In genomic region chr1:61050541-61051454, GRCh38 we compare ENCODE assay signal across 8 cellular contexts. TPM values are rescaled to one million over a fixed set of nuclear protein-coding genes. Genes with fewer than 3 reads are reported as not detected.
DNase-seq lines count a peak whose midpoint lies in the region; ATAC-seq and TF ChIP-seq lines count a peak whose summit lies in the region.

No MANE protein-coding gene starts in this region.

- H3K9ac ChIP-seq in MM.1S (ENCODE audit: low read length), result peak overlapping the region; percentile 74
- H3K9ac ChIP-seq in smooth muscle cell (ENCODE audit: low read depth), result peak overlapping the region; percentile 18

- no peaks in the 10 kb centered on the region for H3K9me3 Mint-ChIP-seq in activated CD4-positive, alpha-beta T cell treated with anti-CD3 and anti-CD28 coated beads, Interleukin-2, amount 10 ng/mL, durations not matched to agents 7 days and 5 days

- H3K4me2 ChIP-seq in MM.1S (ENCODE audit: low read depth, low read length) (peak overlapping the region; percentile 93), smooth muscle cell (peak overlapping the region; percentile 93)

- peak overlapping the region; percentile 11 for H3K27ac Mint-ChIP-seq in activated CD4-positive, alpha-beta T cell treated with anti-CD3 and anti-CD28 coated beads, Interleukin-2, amount 10 ng/mL, durations not matched to agents 7 days and 5 days

- H3K79me2 ChIP-seq in MM.1S (ENCODE audit: low read length) (no peaks in the 10 kb centered on the region), smooth muscle cell (ENCODE audit: low read depth) (no peaks in the 10 kb centered on the region)

- peaks cover 56% of the 10 kb centered on the region for H3K27me3 Mint-ChIP-seq in activated CD4-positive, alpha-beta T cell treated with anti-CD3 and anti-CD28 coated beads, Interleukin-2, amount 10 ng/mL, durations not matched to agents 7 days and 5 days

- TF ChIP-seq CTCF in MM.1S (IDR thresholded peaks at IDR 0.05; ENCODE audit: low read length) (no peak), smooth muscle cell (IDR thresholded peaks at IDR 0.05; ENCODE audit: borderline replicate concordance, insufficient read depth, poor library complexity, severe bottlenecking) (no peak)

- H3K4me1 ChIP-seq in MM.1S (ENCODE audit: low read length) (peaks cover 28% of the 10 kb centered on the region), smooth muscle cell (ENCODE audit: low read depth) (peaks cover 22% of the 10 kb centered on the region)

- H3K27ac ChIP-seq in MM.1S (ENCODE audit: low read length), result no peak overlapping the region
- H3K27ac ChIP-seq in caudate nucleus (ENCODE audit: low read depth, low read length), result peak overlapping the region; percentile 94
- no peak overlapping the region for H3K27ac ChIP-seq in smooth muscle cell (ENCODE audit: low read depth)

- no peaks in the 10 kb centered on the region for H3K36me3 ChIP-seq in MM.1S (replicated peaks; ENCODE audit: insufficient read depth, low read length)
- H3K36me3 ChIP-seq in smooth muscle cell (ENCODE audit: low read depth), result no peaks in the 10 kb centered on the region

- H3K36me3 Mint-ChIP-seq in activated CD4-positive, alpha-beta T cell treated with anti-CD3 and anti-CD28 coated beads, Interleukin-2, amount 10 ng/mL, durations not matched to agents 7 days and 5 days (ENCODE audit: low read depth), result no peaks in the 10 kb centered on the region

- ATAC-seq in HG03521 (IDR thresholded peaks at IDR 0.05; ENCODE audit: unreplicated experiment), result no peak

- H3K9me2 ChIP-seq in MM.1S (replicated peaks; ENCODE audit: insufficient read depth, low read length), result no peaks in the 10 kb centered on the region

- CTCF ChIA-PET in activated CD4-positive, alpha-beta T cell treated with anti-CD3 and anti-CD28 coated beads, Interleukin-2, amount 10 ng/mL, durations not matched to agents 7 days and 5 days (lab: Charles Lee), result interaction anchor here (0.6 to 3.4 kb wide), 27 partner anchors 9 to 802 kb away, joined by 3 to 17 read pairs (median 4); partner anchors contain the start of gene NFIA

- no peaks in the 10 kb centered on the region for H3K9me3 ChIP-seq in MM.1S (replicated peaks; ENCODE audit: insufficient read depth, low read length)
- H3K9me3 ChIP-seq in smooth muscle cell (replicated peaks; ENCODE audit: low read depth), result no peaks in the 10 kb centered on the region

- H3K4me3 ChIP-seq in MM.1S (ENCODE audit: low read length), result peak overlapping the region; percentile 90
- H3K4me3 ChIP-seq in smooth muscle cell, result peak overlapping the region; percentile 86

- peak overlapping the region; percentile 98 for H2AFZ ChIP-seq in MM.1S (ENCODE audit: low read length)
- peak overlapping the region; percentile 94 for H2AFZ ChIP-seq in smooth muscle cell (ENCODE audit: low read depth)

- H3K27me3 ChIP-seq in MM.1S (replicated peaks; ENCODE audit: insufficient read depth, low read length) (peaks cover 23% of the 10 kb centered on the region), smooth muscle cell (ENCODE audit: low read depth) (peaks cover 52% of the 10 kb centered on the region)

- H3F3A ChIP-seq in MM.1S (ENCODE audit: insufficient read depth, low read length), result peaks cover 18% of the 10 kb centered on the region
- H3F3A ChIP-seq in smooth muscle cell (ENCODE audit: low read depth), result peaks cover 9% of the 10 kb centered on the region

- peaks cover 26% of the 10 kb centered on the region for H3K4me1 Mint-ChIP-seq in activated CD4-positive, alpha-beta T cell treated with anti-CD3 and anti-CD28 coated beads, Interleukin-2, amount 10 ng/mL, durations not matched to agents 7 days and 5 days

- POLR2A ChIA-PET in activated CD4-positive, alpha-beta T cell treated with anti-CD3 and anti-CD28 coated beads, Interleukin-2, amount 10 ng/mL, durations not matched to agents 7 days and 5 days (lab: Charles Lee), result interaction anchor here (1.1 kb wide), 2 partner anchors 27 to 484 kb away, joined by 4 read pairs; no protein-coding TSS in a partner anchor

- DNase-seq in activated CD4-positive, alpha-beta T cell treated with anti-CD3 and anti-CD28 coated beads, Interleukin-2, amount 10 ng/mL, durations not matched to agents 7 days and 5 days, result no peak
- DNase-seq in activated CD4-positive, alpha-beta T cell treated with anti-CD3 and anti-CD28 coated beads, Interleukin-2, amount 50 U/mL, for 4 hours, result no peak
- peak; percentile 15 for DNase-seq in MM.1S
- DNase-seq in caudate nucleus (lab: John Stamatoyannopoulos, UW), result peak in 28 of 61 donors; percentile 8 to 82 (median 59)
- DNase-seq in kidney tubule cell (ENCODE audit: low spot score), result peak; percentile 42
- no peak for DNase-seq in smooth muscle cell (lab: John Stamatoyannopoulos, UW; ENCODE audit: unreplicated experiment)
- DNase-seq in HuH-7 (ENCODE audit: low spot score), result no peak

- H4K20me1 ChIP-seq in MM.1S (ENCODE audit: insufficient read depth, low read length) (no peaks in the 10 kb centered on the region), smooth muscle cell (ENCODE audit: low read depth) (no peaks in the 10 kb centered on the region)

- 2% methylated on average over 47 of the region's 86 CpGs for WGBS in smooth muscle cell (ENCODE audit: low lambda C conversion rate)

- peak overlapping the region; percentile 70 for H3K4me3 Mint-ChIP-seq in activated CD4-positive, alpha-beta T cell treated with anti-CD3 and anti-CD28 coated beads, Interleukin-2, amount 10 ng/mL, durations not matched to agents 7 days and 5 days

RNA-seq across cellular contexts. Expression of gene NFIA, which starts 31.6 kb away (rescaled TPM):
- 1 to 10 TPM in 1 of 2 experiments, under 1 TPM in 1; 0.97 to 1.6 TPM for total RNA-seq in activated CD4-positive, alpha-beta T cell treated with anti-CD3 and anti-CD28 coated beads, Interleukin-2, amount 10 ng/mL, durations not matched to agents 7 days and 5 days
- total RNA-seq in smooth muscle cell, result 5.4 and 6.2 TPM in 2 replicates
- 5.0 and 7.6 TPM in 2 replicates for polyA plus RNA-seq in smooth muscle cell

Comparison
In these comparisons a context has a peak if more than half of its experiments do, and no peak if none do; other contexts are left out.
1. DNase-seq: peak in MM.1S (single experiment) and kidney tubule cell (single experiment); none in activated CD4-positive, alpha-beta T cell treated with anti-CD3 and anti-CD28 coated beads, Interleukin-2, amount 10 ng/mL, durations not matched to agents 7 days and 5 days (single experiment), activated CD4-positive, alpha-beta T cell treated with anti-CD3 and anti-CD28 coated beads, Interleukin-2, amount 50 U/mL, for 4 hours (0 of 2), smooth muscle cell (single experiment) and HuH-7 (single experiment).